Comparison of ENCODE assay signal across 8 cellular contexts in the genomic region with DNA sequence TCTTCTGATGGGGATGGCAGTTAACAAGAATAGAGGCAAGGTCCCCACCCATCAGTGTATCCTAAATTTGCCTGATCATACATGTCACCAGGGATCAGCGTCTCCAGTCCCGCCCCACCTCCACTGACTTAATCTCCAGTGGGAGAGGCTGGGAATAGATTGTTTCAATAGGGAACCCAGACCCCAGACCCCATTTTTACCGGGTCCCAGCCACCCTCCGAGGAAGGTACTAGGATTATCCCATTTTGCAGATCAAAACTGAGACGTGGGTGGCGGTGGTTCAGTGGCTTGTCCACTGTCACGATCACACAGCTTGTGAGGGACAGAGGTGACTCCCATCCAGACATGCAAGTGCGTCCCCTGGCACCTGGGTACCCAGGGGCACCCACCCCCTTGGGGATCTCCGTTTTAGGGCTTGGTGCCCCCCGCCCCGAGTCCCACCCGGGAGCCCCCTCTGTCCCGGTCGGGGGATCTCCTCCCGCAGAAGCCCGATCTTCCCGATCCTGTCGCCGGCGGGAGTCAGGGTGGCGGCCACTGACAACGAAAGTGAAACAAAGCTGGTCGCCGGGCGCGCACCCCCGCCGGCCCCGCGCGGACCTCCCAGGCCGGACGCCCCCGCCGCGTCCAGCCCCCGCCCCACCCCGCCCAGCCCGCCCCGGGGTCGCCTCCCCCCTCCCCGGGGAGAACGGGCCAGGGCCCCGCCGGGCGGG. TPM values are rescaled to one million over a fixed set of nuclear protein-coding genes. Genes with fewer than 3 reads are reported as not detected.
A peak's percentile ranks its signal among the peaks of the same experiment; 100 is the strongest.
DNase-seq lines count a peak whose midpoint lies in the region; ATAC-seq and TF ChIP-seq lines count a peak whose summit lies in the region.

No MANE protein-coding gene starts in this region.

- WGBS in lung, 2 donors, result 2 to 7% methylated on average over 18 to 44 of the region's 46 CpGs

- H3K4me3 ChIP-seq in WI38 (ENCODE audit: low read depth, low read length) (peak overlapping the region; percentile 90), duodenal mucosa (ENCODE audit: low read depth in 1 of 2, low read length in 2 of 2) (peak overlapping the region; percentile 88 to 90), lung (peak overlapping the region; percentile 68)

- H3K9me3 ChIP-seq in duodenal mucosa (ENCODE audit: control insufficient read depth in 1 of 2, low read length in 2 of 2), result no peaks in the 10 kb centered on the region
- H3K9me3 ChIP-seq in lung (ENCODE audit: control insufficient read depth in 2 of 2, insufficient read depth in 1 of 2, low read length in 1 of 2), result no peaks in the 10 kb centered on the region

- peak overlapping the region; percentile 85 to 97 for H3K9ac ChIP-seq in duodenal mucosa (ENCODE audit: low read depth in 1 of 2, low read length in 2 of 2)

- DNase-seq in NCI-H1417 (lab: John Stamatoyannopoulos, UW) (peak; percentile 58 to 76 (median 73)), NCI-H1417 treated with DMSO at 0.1 percent for 48 hours (lab: John Stamatoyannopoulos, UW) (no peak), lung (ENCODE audit: low spot score) (peak; percentile 43), SHP77 treated with DMSO at 0.1 percent for 48 hours (lab: John Stamatoyannopoulos, UW) (no peak)
- DNase-seq in stimulated activated naive CD8-positive, alpha-beta T cell treated with anti-CD3 and anti-CD28 coated beads, Interleukin-15, Interleukin-2, amounts not matched to agents 100 U/mL and 50 U/mL, for 24 hours, result peak; percentile 40

- TF ChIP-seq CTCF in WI38 (IDR thresholded peaks at IDR 0.05; ENCODE audit: low read depth, low read length) (no peak), lung (IDR thresholded peaks at IDR 0.05; ENCODE audit: control extremely low read depth, extremely low read depth) (no peak)

- H3K27ac ChIP-seq in duodenal mucosa (ENCODE audit: low read depth, low read length), result peak overlapping the region; percentile 92
- H3K27ac ChIP-seq in lung (ENCODE audit: low read depth in 1 of 2, low read length in 1 of 2), result peak overlapping the region; percentile 94 to 96

- peak; percentile 43 for ATAC-seq in HG03439 (IDR thresholded peaks at IDR 0.05; ENCODE audit: unreplicated experiment)
- ATAC-seq in lung (ENCODE audit: insufficient read depth, low FRiP score), result peak; percentile 38
- no peak for ATAC-seq in stimulated activated naive CD8-positive, alpha-beta T cell treated with anti-CD3 and anti-CD28 coated beads, Interleukin-15, Interleukin-2, amounts not matched to agents 100 U/mL and 50 U/mL, for 24 hours

- peaks cover 37 to 42% of the 10 kb centered on the region in 2 donors for H3K4me1 ChIP-seq in duodenal mucosa (ENCODE audit: control insufficient read depth in 1 of 2, insufficient read depth in 2 of 2, low read length in 2 of 2)
- H3K4me1 ChIP-seq in lung (ENCODE audit: control insufficient read depth in 2 of 2, insufficient read depth in 2 of 2, low read length in 2 of 2), result peaks cover 4 to 17% of the 10 kb centered on the region in 2 donors

- H3K36me3 ChIP-seq in duodenal mucosa (ENCODE audit: control insufficient read depth in 1 of 2, insufficient read depth in 2 of 2, low read length in 2 of 2) (no peaks in the 10 kb centered on the region), lung (ENCODE audit: control insufficient read depth in 2 of 2, insufficient read depth in 2 of 2, low read length in 2 of 2) (no peaks in the 10 kb centered on the region)

- H3K27me3 ChIP-seq in duodenal mucosa (ENCODE audit: control insufficient read depth in 1 of 2, insufficient read depth in 2 of 2, low read length in 2 of 2), result no peaks in the 10 kb centered on the region
- no peaks in the 10 kb centered on the region for H3K27me3 ChIP-seq in lung (ENCODE audit: control insufficient read depth, insufficient read depth)

RNA-seq across cellular contexts. Expression of a gene that starts 0.5 kb away (rescaled TPM):
- 10 to 100 TPM; 46.0 to 99.1 TPM for total RNA-seq in lung
- 10 to 100 TPM; 49.3 to 57.2 TPM for polyA plus RNA-seq in lung

RNA-seq across cellular contexts. Expression of a gene that starts 43.4 kb away (rescaled TPM):
- total RNA-seq in lung, result 10 to 100 TPM; 36.9 to 51.4 TPM
- polyA plus RNA-seq in lung, result 10 to 100 TPM; 11.0 to 27.4 TPM

RNA-seq across cellular contexts. Expression of a gene that starts 44.0 kb away (rescaled TPM):
- 10 to 100 TPM in 1 of 2 donors, 1 to 10 TPM in 1; 8.7 to 16.0 TPM for total RNA-seq in lung
- polyA plus RNA-seq in lung, result 1 to 10 TPM; 7.3 to 7.7 TPM

Comparison
In these comparisons a context has a peak if more than half of its experiments do, and no peak if none do; other contexts are left out.
1. DNase-seq: peak in NCI-H1417 (3 of 3), lung (single experiment) and stimulated activated naive CD8-positive, alpha-beta T cell treated with anti-CD3 and anti-CD28 coated beads, Interleukin-15, Interleukin-2, amounts not matched to agents 100 U/mL and 50 U/mL, for 24 hours (single experiment); none in NCI-H1417 treated with DMSO at 0.1 percent for 48 hours (single experiment) and SHP77 treated with DMSO at 0.1 percent for 48 hours (single experiment).
2. Peak in every context shown above with its lines, with median percentiles within 50 percentile points of each other: H3K4me3 ChIP-seq.